9 cellular contexts compared by ENCODE assay signal in the genomic region with DNA sequence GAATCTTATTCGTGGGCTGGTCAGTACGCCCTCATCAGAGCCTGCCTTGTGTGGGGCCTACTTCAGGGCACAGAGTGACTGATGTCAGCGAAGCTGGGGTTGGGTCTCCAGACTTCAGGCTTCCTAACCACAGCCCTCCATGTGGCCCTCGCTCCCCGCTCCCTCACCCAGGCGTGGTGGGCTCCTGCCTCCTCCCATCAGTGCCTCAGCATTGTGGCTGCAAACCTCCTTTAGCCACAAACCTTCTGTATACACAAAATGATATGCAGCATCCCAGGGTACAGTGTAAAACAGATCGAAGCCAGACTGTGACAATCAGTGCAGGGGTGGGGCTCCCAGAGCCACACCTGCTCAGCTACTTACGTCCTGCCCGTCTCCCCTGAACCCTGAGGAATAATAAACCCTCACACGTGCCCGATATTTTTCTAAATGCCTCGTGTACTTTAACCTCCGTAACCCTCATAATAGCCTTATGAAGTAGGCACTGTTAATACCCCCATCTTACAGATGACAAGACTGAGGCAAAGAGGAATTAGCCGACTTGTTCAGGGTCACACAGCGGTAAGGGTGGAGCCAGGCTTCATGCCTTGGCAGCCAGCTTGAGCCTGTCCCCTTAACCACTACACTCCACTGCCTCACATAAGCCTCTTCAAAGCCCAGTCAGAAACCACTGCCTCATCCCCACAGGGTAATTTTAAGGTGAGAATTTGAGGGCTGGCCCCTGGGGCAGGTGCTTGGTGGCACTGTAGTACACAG. TPM values are rescaled to one million over a fixed set of nuclear protein-coding genes. Genes with fewer than 3 reads are reported as not detected.
A peak's percentile ranks its signal among the peaks of the same experiment; 100 is the strongest.
DNase-seq lines count a peak whose midpoint lies in the region; ATAC-seq and TF ChIP-seq lines count a peak whose summit lies in the region.
"Had no signal": no experiment of that assay in that cellular context is flagged by ENCODE, and none has a peak within 500 bp of the region (broad histone marks: within the 10 kb centered on the region; RNA-seq: fewer than 3 reads in every experiment).

No MANE protein-coding gene starts in this region.

- H3K4me1 ChIP-seq in cardiac muscle cell (ENCODE audit: low read depth) (peaks cover 13% of the 10 kb centered on the region), rectal smooth muscle tissue (ENCODE audit: control insufficient read depth, insufficient read depth, low read length) (peaks cover 15% of the 10 kb centered on the region)

- intact Hi-C loops in left cardiac atrium (cut with DNase I), result no loop called here

- ATAC-seq in left cardiac atrium, result no peak
- peak; percentile 27 for ATAC-seq in HG03460 (IDR thresholded peaks at IDR 0.05; ENCODE audit: unreplicated experiment)
- ATAC-seq in activated naive CD4-positive, alpha-beta T cell treated with anti-CD3 and anti-CD28 coated beads, Interleukin-2, amount 50 U/mL, for 72 hours, result peak; percentile 49 to 52

- H3K36me3 Mint-ChIP-seq in activated naive CD4-positive, alpha-beta T cell treated with anti-CD3 and anti-CD28 coated beads, Interleukin-2, amount 50 U/mL, for 72 hours, result peaks cover 0 to 4% of the 10 kb centered on the region in 2 donors

- H3K9me3 Mint-ChIP-seq in activated naive CD4-positive, alpha-beta T cell treated with anti-CD3 and anti-CD28 coated beads, Interleukin-2, amount 50 U/mL, for 72 hours, result no peaks in the 10 kb centered on the region

- no peak overlapping the region for H3K4me3 ChIP-seq in cardiac muscle cell
- H3K4me3 ChIP-seq in rectal smooth muscle tissue (ENCODE audit: low read length), result peak overlapping the region; percentile 44

- no peak for DNase-seq in cardiac muscle cell (ENCODE audit: low read depth in 1 of 2, low spot score in 1 of 2)
- DNase-seq in left cardiac atrium, result no peak
- DNase-seq in activated naive CD4-positive, alpha-beta T cell treated with anti-CD3 and anti-CD28 coated beads, Interleukin-2, amount 50 U/mL, for 72 hours (ENCODE audit: low spot score in 2 of 2), result no peak
- DNase-seq in NOMO-1 treated with DMSO at 0.1 percent for 48 hours (lab: John Stamatoyannopoulos, UW; ENCODE audit: unreplicated experiment), result no peak
- no peak for DNase-seq in SKM-1 treated with dmso at 0.1 percent for 144 hours (lab: John Stamatoyannopoulos, UW; ENCODE audit: unreplicated experiment)
- DNase-seq in pons (ENCODE audit: low spot score), result no peak

- peak overlapping the region; percentile 96 to 97 for H3K27ac Mint-ChIP-seq in activated naive CD4-positive, alpha-beta T cell treated with anti-CD3 and anti-CD28 coated beads, Interleukin-2, amount 50 U/mL, for 72 hours

- H3K9ac ChIP-seq in rectal smooth muscle tissue (ENCODE audit: low read length), result peak overlapping the region; percentile 33

- H3K27ac ChIP-seq in cardiac muscle cell (peak overlapping the region; percentile 79), rectal smooth muscle tissue (ENCODE audit: low read depth, low read length) (peak overlapping the region; percentile 86)

- no peak for TF ChIP-seq CTCF in cardiac muscle cell (IDR thresholded peaks at IDR 0.05; ENCODE audit: low read depth, low read length)

- no peaks in the 10 kb centered on the region for H3K36me3 ChIP-seq in cardiac muscle cell
- H3K36me3 ChIP-seq in rectal smooth muscle tissue (ENCODE audit: control insufficient read depth, insufficient read depth, low read length), result no peaks in the 10 kb centered on the region

- H3K9me3 ChIP-seq in cardiac muscle cell (ENCODE audit: low read depth), result no peaks in the 10 kb centered on the region

- H3K27me3 ChIP-seq in cardiac muscle cell, result no peaks in the 10 kb centered on the region
- no peaks in the 10 kb centered on the region for H3K27me3 ChIP-seq in rectal smooth muscle tissue (ENCODE audit: control insufficient read depth, insufficient read depth, low read length)

RNA-seq across cellular contexts. Expression of gene C10orf105, which starts 7.3 kb away (rescaled TPM):
- total RNA-seq in cardiac muscle cell, result 0.03 TPM in 1 of 2 replicates, not detected in the other
- 0.85 TPM in 1 of 2 replicates, not detected in the other for polyA plus RNA-seq in cardiac muscle cell
- total RNA-seq in left cardiac atrium, result under 1 TPM; 0.27 to 0.47 TPM
- under 1 TPM; 0.45 to 0.68 TPM for total RNA-seq in activated naive CD4-positive, alpha-beta T cell treated with anti-CD3 and anti-CD28 coated beads, Interleukin-2, amount 50 U/mL, for 72 hours
- total RNA-seq: renal cortical epithelial cell had no signal

RNA-seq across cellular contexts. Expression of gene VSIR, which starts 46.5 kb away (rescaled TPM):
- 1.3 and 1.7 TPM in 2 replicates for total RNA-seq in cardiac muscle cell
- polyA plus RNA-seq in cardiac muscle cell, result 1.5 and 1.8 TPM in 2 replicates
- total RNA-seq in left cardiac atrium, result 10 to 100 TPM; 40.6 to 65.3 TPM
- total RNA-seq in activated naive CD4-positive, alpha-beta T cell treated with anti-CD3 and anti-CD28 coated beads, Interleukin-2, amount 50 U/mL, for 72 hours, result 100 to 1,000 TPM in 1 of 2 donors, 10 to 100 TPM in 1; 54.5 to 126 TPM

Comparison
In these comparisons a context has a peak if more than half of its experiments do, and no peak if none do; other contexts are left out.
1. RNA of gene VSIR, which starts 46.5 kb away (total RNA-seq): 54.5 to 126 TPM in activated naive CD4-positive, alpha-beta T cell treated with anti-CD3 and anti-CD28 coated beads, Interleukin-2, amount 50 U/mL, for 72 hours and 40.6 to 65.3 TPM in left cardiac atrium; 1.3 to 1.7 TPM in cardiac muscle cell; every median in the first group is over 10 times any median in the second.
2. ATAC-seq: peak in HG03460 (single experiment) and activated naive CD4-positive, alpha-beta T cell treated with anti-CD3 and anti-CD28 coated beads, Interleukin-2, amount 50 U/mL, for 72 hours (2 of 2); none in left cardiac atrium (0 of 2).